In genomic region chr9:104900324-104900723, GRCh38 we compare ENCODE assay signal across 27 cellular contexts. TPM values are rescaled to one million over a fixed set of nuclear protein-coding genes. Genes with fewer than 3 reads are reported as not detected.
A peak's percentile ranks its signal among the peaks of the same experiment; 100 is the strongest.
DNase-seq lines count a peak whose midpoint lies in the region; ATAC-seq and TF ChIP-seq lines count a peak whose summit lies in the region.
"Had no signal": no experiment of that assay in that cellular context is flagged by ENCODE, and none has a peak within 500 bp of the region (broad histone marks: within the 10 kb centered on the region; RNA-seq: fewer than 3 reads in every experiment).

No MANE protein-coding gene starts in this region.

- H3K27me3 ChIP-seq in BLaER1 (no peaks in the 10 kb centered on the region), adipocyte (replicated peaks; ENCODE audit: control insufficient read depth, insufficient read depth, low read length) (no peaks in the 10 kb centered on the region), right lobe of liver (no peaks in the 10 kb centered on the region)

- peaks cover 6% of the 10 kb centered on the region for H3K27me3 Mint-ChIP-seq in glutamatergic neuron (ENCODE audit: unreplicated experiment)
- H3K27me3 Mint-ChIP-seq in activated CD8-positive, alpha-beta T cell treated with anti-CD3 and anti-CD28 coated beads for 36 hours: no peaks in the 10 kb centered on the region

- H3K36me3 Mint-ChIP-seq in glutamatergic neuron (ENCODE audit: unreplicated experiment): no peaks in the 10 kb centered on the region
- H3K36me3 Mint-ChIP-seq in activated CD8-positive, alpha-beta T cell treated with anti-CD3 and anti-CD28 coated beads for 36 hours (ENCODE audit: low read depth): no peaks in the 10 kb centered on the region
- H3K36me3 Mint-ChIP-seq: CD8-positive, alpha-beta T cell had no signal

- WGBS in right lobe of liver (ENCODE audit: insufficient coverage, low coverage, low lambda C conversion rate, missing lambda C conversion rate): 34% methylated on average over 3 of the region's 3 CpGs

- DNase-seq in adipocyte (ENCODE audit: low read depth): no peak
- DNase-seq in glutamatergic neuron: no peak
- no peak for DNase-seq in right lobe of liver
- no peak for DNase-seq in activated CD8-positive, alpha-beta T cell treated with anti-CD3 and anti-CD28 coated beads for 36 hours
- DNase-seq in NCI-H510A (lab: John Stamatoyannopoulos, UW): no peak
- DNase-seq in DMS 273 treated with DMSO at 0.1 percent for 48 hours (lab: John Stamatoyannopoulos, UW): no peak
- DNase-seq: 8988T; C1 segment of cervical spinal cord; Calu3; CD8-positive, alpha-beta T cell; DMS53; EL; GF-D8; H9; HFFc6; IMR-90; NCI-H1105 treated with DMSO at 0.1 percent for 48 hours; NCI-H1694; NCI-H2081; NCI-H2171; NCI-H345; NCI-H524 treated with DMSO at 0.1 percent for 48 hours; Right ventricle myocardium superior; SW 1271 had no signal

- intact Hi-C loops in right lobe of liver (cut with DNase I): no loop called here
- intact Hi-C loops in activated CD8-positive, alpha-beta T cell treated with anti-CD3 and anti-CD28 coated beads for 36 hours (cut with micrococcal nuclease): no loop called here

- H3K9me3 ChIP-seq in BLaER1 (no peaks in the 10 kb centered on the region), adipocyte (ENCODE audit: control insufficient read depth, low read length) (no peaks in the 10 kb centered on the region), right lobe of liver (no peaks in the 10 kb centered on the region)

- no peak overlapping the region for H3K4me3 Mint-ChIP-seq in glutamatergic neuron (ENCODE audit: unreplicated experiment)
- H3K4me3 Mint-ChIP-seq in activated CD8-positive, alpha-beta T cell treated with anti-CD3 and anti-CD28 coated beads for 36 hours: no peak overlapping the region
- H3K4me3 Mint-ChIP-seq: CD8-positive, alpha-beta T cell; H9; HFFc6 had no signal

- H3K4me1 ChIP-seq in BLaER1: peaks cover 60% of the 10 kb centered on the region
- peaks cover 61% of the 10 kb centered on the region for H3K4me1 ChIP-seq in adipocyte (ENCODE audit: control insufficient read depth, insufficient read depth, low read length)
- peaks cover 0 to 93% (median 22%) of the 10 kb centered on the region in 4 donors for H3K4me1 ChIP-seq in right lobe of liver

- ATAC-seq in right lobe of liver: peak; percentile 2 to 41 (median 20)
- no peak for ATAC-seq in activated CD8-positive, alpha-beta T cell treated with anti-CD3 and anti-CD28 coated beads for 36 hours
- no peak for ATAC-seq in HG02885 (IDR thresholded peaks at IDR 0.05; ENCODE audit: poor library complexity, unreplicated experiment)
- ATAC-seq: CD8-positive, alpha-beta T cell had no signal

- H3K4me2 ChIP-seq in BLaER1: no peak overlapping the region
- H3K4me2 ChIP-seq: KMS-11 had no signal

- CTCF ChIA-PET in activated CD8-positive, alpha-beta T cell treated with anti-CD3 and anti-CD28 coated beads for 36 hours (lab: Charles Lee): interaction anchor here (1.3 kb wide), 1 partner anchor 8 kb away, joined by 6 read pairs; no protein-coding TSS in a partner anchor

- no peak overlapping the region for H3K4me3 ChIP-seq in BLaER1
- H3K4me3 ChIP-seq in adipocyte (ENCODE audit: low read length): no peak overlapping the region
- peak overlapping the region; percentile 2 to 59 (median 50) for H3K4me3 ChIP-seq in right lobe of liver

- no peak for TF ChIP-seq POLR2A in right lobe of liver (IDR thresholded peaks at IDR 0.05)

- H3K4me1 Mint-ChIP-seq in glutamatergic neuron (ENCODE audit: low read depth, unreplicated experiment): peaks cover 49% of the 10 kb centered on the region
- H3K4me1 Mint-ChIP-seq in activated CD8-positive, alpha-beta T cell treated with anti-CD3 and anti-CD28 coated beads for 36 hours (ENCODE audit: low read depth): peaks cover 4% of the 10 kb centered on the region

- peaks cover 100% of the 10 kb centered on the region for H4K20me1 ChIP-seq in BLaER1

- POLR2A ChIA-PET in activated CD8-positive, alpha-beta T cell treated with anti-CD3 and anti-CD28 coated beads for 36 hours (lab: Charles Lee): no interaction called here

- peak overlapping the region; percentile 19; the same call in 1 of the 2 replicates for H3K27ac ChIP-seq in BLaER1
- H3K27ac ChIP-seq in right lobe of liver: peak overlapping the region; percentile 25 to 80 (median 56)
- H3K27ac ChIP-seq: KMS-11 had no signal

- TF ChIP-seq CTCF in glutamatergic neuron (IDR thresholded peaks at IDR 0.05; ENCODE audit: partially characterized antibody, unreplicated experiment) (no peak), right lobe of liver (IDR thresholded peaks at IDR 0.05) (no peak)
- TF ChIP-seq CTCF in activated CD8-positive, alpha-beta T cell treated with anti-CD3 and anti-CD28 coated beads for 36 hours (IDR thresholded peaks at IDR 0.05): no peak

- H3K27ac Mint-ChIP-seq in glutamatergic neuron (ENCODE audit: unreplicated experiment): peak overlapping the region; percentile 43
- no peak overlapping the region for H3K27ac Mint-ChIP-seq in activated CD8-positive, alpha-beta T cell treated with anti-CD3 and anti-CD28 coated beads for 36 hours
- H3K27ac Mint-ChIP-seq: CD8-positive, alpha-beta T cell; HFFc6 had no signal

- H3K9ac ChIP-seq in BLaER1 (no peak overlapping the region), adipocyte (ENCODE audit: low read length) (peak overlapping the region; percentile 11)
- H3K9ac ChIP-seq: KMS-11 had no signal

- peaks cover 13% of the 10 kb centered on the region for H3K9me3 Mint-ChIP-seq in glutamatergic neuron (ENCODE audit: unreplicated experiment)
- H3K9me3 Mint-ChIP-seq in activated CD8-positive, alpha-beta T cell treated with anti-CD3 and anti-CD28 coated beads for 36 hours: no peaks in the 10 kb centered on the region
- H3K9me3 Mint-ChIP-seq: CD8-positive, alpha-beta T cell; H9; HFFc6 had no signal

- peaks cover 91% of the 10 kb centered on the region for H3K36me3 ChIP-seq in BLaER1
- H3K36me3 ChIP-seq in adipocyte (ENCODE audit: control insufficient read depth, insufficient read depth, low read length, severe bottlenecking): peaks cover 70% of the 10 kb centered on the region
- H3K36me3 ChIP-seq in right lobe of liver: peaks cover 0 to 30% (median under 1%) of the 10 kb centered on the region in 4 donors

RNA-seq across cellular contexts. Expression of gene ABCA1, which starts 27.6 kb away (rescaled TPM):
- 146 TPM for total RNA-seq in glutamatergic neuron (ENCODE audit: unreplicated experiment)
- total RNA-seq in right lobe of liver: 100 to 1,000 TPM in 1 of 6 experiments, 10 to 100 TPM in 5; 45.8 to 107 (median 61.4) TPM
- under 1 TPM; 0.20 to 0.38 TPM for total RNA-seq in activated CD8-positive, alpha-beta T cell treated with anti-CD3 and anti-CD28 coated beads for 36 hours

Comparison
In these comparisons a context has a peak if more than half of its experiments do, and no peak if none do; other contexts are left out.
1. H3K4me3 ChIP-seq: peak in right lobe of liver (3 of 3); none in BLaER1 (single experiment) and adipocyte (single experiment).
2. ATAC-seq: peak in right lobe of liver (4 of 4); none in activated CD8-positive, alpha-beta T cell treated with anti-CD3 and anti-CD28 coated beads for 36 hours (single experiment) and HG02885 (single experiment).
3. RNA of gene ABCA1, which starts 27.6 kb away (total RNA-seq): 146 TPM in glutamatergic neuron (single experiment) and 45.8 to 107 TPM in right lobe of liver; 0.20 to 0.38 TPM in activated CD8-positive, alpha-beta T cell treated with anti-CD3 and anti-CD28 coated beads for 36 hours; every median in the first group is over 10 times any median in the second.